23 cellular contexts compared by ENCODE assay signal in the genomic region with DNA sequence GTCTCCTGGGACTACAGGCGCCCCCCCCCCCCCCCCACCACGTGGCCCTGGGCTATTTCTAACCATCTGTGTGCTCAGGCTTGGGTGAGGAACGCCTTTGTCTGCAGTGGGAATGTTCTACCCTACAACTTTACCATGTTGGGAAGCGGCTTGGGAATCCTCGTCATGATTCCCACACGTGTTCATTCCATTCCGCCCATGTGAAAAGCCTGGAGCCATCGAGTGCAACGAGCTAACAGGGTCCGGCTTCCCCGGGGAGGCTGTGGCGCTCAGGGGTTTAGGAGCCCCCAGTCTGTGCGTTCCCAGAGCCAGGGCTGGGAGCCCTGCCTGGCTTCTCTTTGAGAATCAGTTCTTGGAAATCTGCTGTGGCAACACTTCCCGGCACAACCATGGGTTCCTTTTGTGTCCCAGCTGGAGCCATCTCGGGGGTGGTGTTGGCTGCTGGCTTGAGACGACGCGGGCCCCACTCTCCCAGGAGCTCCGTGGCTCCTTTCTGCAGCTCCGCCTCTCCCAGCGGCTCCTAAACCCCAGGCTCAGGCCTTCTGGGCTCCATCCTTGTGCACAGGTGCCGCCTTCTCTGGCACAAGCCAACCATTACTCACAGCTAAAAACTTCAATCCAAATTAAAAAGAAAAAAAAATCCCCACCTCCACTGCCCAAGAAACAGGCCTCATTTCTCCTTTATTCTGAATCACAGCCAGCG. TPM values are rescaled to one million over a fixed set of nuclear protein-coding genes. Genes with fewer than 3 reads are reported as not detected.
A peak's percentile ranks its signal among the peaks of the same experiment; 100 is the strongest.
DNase-seq lines count a peak whose midpoint lies in the region; ATAC-seq, FAIRE-seq and TF ChIP-seq lines count a peak whose summit lies in the region.
"Had no signal": no experiment of that assay in that cellular context is flagged by ENCODE, and none has a peak within 500 bp of the region (broad histone marks: within the 10 kb centered on the region; RNA-seq: fewer than 3 reads in every experiment).

No MANE protein-coding gene starts in this region.

- CTCF ChIA-PET in activated naive CD4-positive, alpha-beta T cell treated with anti-CD3 and anti-CD28 coated beads, Interleukin-2, amount 10 ng/mL, durations not matched to agents 7 days and 5 days (lab: Charles Lee): no interaction called here

- FAIRE-seq in GM12891 (lab: Jason Lieb, UNC): no peak
- FAIRE-seq: G401.6, islet of Langerhans had no signal

- no peaks in the 10 kb centered on the region for H3K9me3 ChIP-seq in RWPE2 (ENCODE audit: severe bottlenecking)
- H3K9me3 ChIP-seq: body of pancreas had no signal

- ATAC-seq in RWPE2 (ENCODE audit: low read depth) (peak; percentile 59; the same call in 1 of the 3 replicates), esophagus mucosa (peak; percentile 23), GM19035 (IDR thresholded peaks at IDR 0.05; ENCODE audit: unreplicated experiment) (no peak)
- ATAC-seq: body of pancreas had no signal

- no peaks in the 10 kb centered on the region for H3K9me3 Mint-ChIP-seq in activated naive CD4-positive, alpha-beta T cell treated with anti-CD3 and anti-CD28 coated beads, Interleukin-2, amount 10 ng/mL, durations not matched to agents 7 days and 5 days
- no peaks in the 10 kb centered on the region; the same call in 1 of the 2 replicates for H3K9me3 Mint-ChIP-seq in HFFc6
- H3K9me3 Mint-ChIP-seq: IgD-negative memory B cell, mesothelial cell of epicardium, neural crest cell had no signal

- peak in 10 of 14 donors; percentile 4 to 83 (median 32) for DNase-seq in C1 segment of cervical spinal cord (lab: John Stamatoyannopoulos, UW)
- no peak for DNase-seq in RWPE2 (ENCODE audit: low spot score)
- peak; percentile 38 for DNase-seq in occipital lobe (lab: John Stamatoyannopoulos, UW)
- no peak for DNase-seq in activated naive CD4-positive, alpha-beta T cell treated with anti-CD3 and anti-CD28 coated beads, Interleukin-2, amount 10 ng/mL, durations not matched to agents 7 days and 5 days
- no peak for DNase-seq in GM12891 (ENCODE audit: insufficient read length, low spot score)
- no peak for DNase-seq in HFFc6
- DNase-seq: activated CD4-positive, alpha-beta T cell treated with anti-CD3 and anti-CD28 coated beads for 1 hour; activated gamma-delta T cell; body of pancreas; Calu3; NCI-H1048; NCI-H2081 treated with DMSO at 0.1 percent for 48 hours; NCI-H524 treated with DMSO at 0.1 percent for 48 hours; OCI-M1; stimulated activated CD4-positive, alpha-beta T cell treated with anti-CD3 and anti-CD28 coated beads, Interleukin-4, amount 100 ng/mL, for 1 hour had no signal

- peaks cover 6% of the 10 kb centered on the region for H3K27me3 Mint-ChIP-seq in activated naive CD4-positive, alpha-beta T cell treated with anti-CD3 and anti-CD28 coated beads, Interleukin-2, amount 10 ng/mL, durations not matched to agents 7 days and 5 days
- peaks cover 41% of the 10 kb centered on the region for H3K27me3 Mint-ChIP-seq in HFFc6 (ENCODE audit: insufficient read depth)

- no peak for TF ChIP-seq POLR2A in GM12891 (IDR thresholded peaks at IDR 0.05; ENCODE audit: low read depth, low read length)

- H3K27me3 ChIP-seq in RWPE2 (ENCODE audit: insufficient read depth, poor library complexity, severe bottlenecking): no peaks in the 10 kb centered on the region

- H3K4me1 Mint-ChIP-seq in activated naive CD4-positive, alpha-beta T cell treated with anti-CD3 and anti-CD28 coated beads, Interleukin-2, amount 10 ng/mL, durations not matched to agents 7 days and 5 days: no peaks in the 10 kb centered on the region
- H3K4me1 Mint-ChIP-seq in HFFc6 (ENCODE audit: low read depth): peaks cover 8% of the 10 kb centered on the region
- H3K4me1 Mint-ChIP-seq: mesothelial cell of epicardium, neural crest cell had no signal

- no peaks in the 10 kb centered on the region for H3K36me3 ChIP-seq in RWPE2 (ENCODE audit: low read depth)

- H3K27ac ChIP-seq in RWPE2 (ENCODE audit: poor library complexity, severe bottlenecking): no peak overlapping the region
- H3K27ac ChIP-seq: body of pancreas had no signal

- TF ChIP-seq CTCF in RWPE2 (IDR thresholded peaks at IDR 0.05; ENCODE audit: poor library complexity, severe bottlenecking) (no peak), HFFc6 (IDR thresholded peaks at IDR 0.05) (no peak)

- H3K36me3 Mint-ChIP-seq in activated naive CD4-positive, alpha-beta T cell treated with anti-CD3 and anti-CD28 coated beads, Interleukin-2, amount 10 ng/mL, durations not matched to agents 7 days and 5 days: no peaks in the 10 kb centered on the region
- H3K36me3 Mint-ChIP-seq in HFFc6 (ENCODE audit: low read depth): no peaks in the 10 kb centered on the region
- H3K36me3 Mint-ChIP-seq: IgD-negative memory B cell, mesothelial cell of epicardium had no signal

- no peak overlapping the region for H3K27ac Mint-ChIP-seq in activated naive CD4-positive, alpha-beta T cell treated with anti-CD3 and anti-CD28 coated beads, Interleukin-2, amount 10 ng/mL, durations not matched to agents 7 days and 5 days
- no peak overlapping the region for H3K27ac Mint-ChIP-seq in HFFc6
- H3K27ac Mint-ChIP-seq: dendritic cell treated with granulocyte-macrophage colony-stimulating factor and Interleukin-4, amounts not matched to agents 40 ng/mL and 50 ng/mL, for 4 days; mesothelial cell of epicardium had no signal

- H3K4me3 ChIP-seq in RWPE2 (ENCODE audit: severe bottlenecking): no peak overlapping the region
- H3K4me3 ChIP-seq: body of pancreas had no signal

- no peak overlapping the region for H3K4me3 Mint-ChIP-seq in activated naive CD4-positive, alpha-beta T cell treated with anti-CD3 and anti-CD28 coated beads, Interleukin-2, amount 10 ng/mL, durations not matched to agents 7 days and 5 days
- H3K4me3 Mint-ChIP-seq in HFFc6: no peak overlapping the region
- H3K4me3 Mint-ChIP-seq: dendritic cell treated with granulocyte-macrophage colony-stimulating factor and Interleukin-4, amounts not matched to agents 40 ng/mL and 50 ng/mL, for 4 days; IgD-negative memory B cell; mesothelial cell of epicardium; neural crest cell had no signal

- no peaks in the 10 kb centered on the region for H3K4me1 ChIP-seq in RWPE2 (ENCODE audit: insufficient read depth, poor library complexity, severe bottlenecking)
- H3K4me1 ChIP-seq: body of pancreas had no signal

TF ChIP-seq in GM12891, 5 proteins besides CTCF, POLR2A, EP300 and RAD21:
- TF ChIP-seq POLR2AphosphoS5 (IDR thresholded peaks at IDR 0.05; ENCODE audit: low read depth, low read length): no peak
- TF ChIP-seq PAX5 (IDR thresholded peaks at IDR 0.05; ENCODE audit: insufficient read depth, low read length, severe bottlenecking): no peak
- TF ChIP-seq SPI1 (IDR thresholded peaks at IDR 0.05; ENCODE audit: low read depth, low read length): no peak
- TF ChIP-seq POU2F2 (IDR thresholded peaks at IDR 0.05; ENCODE audit: low read depth, low read length): no peak
- TF ChIP-seq TAF1 (IDR thresholded peaks at IDR 0.05; ENCODE audit: low read depth, low read length): no peak

RNA-seq across cellular contexts. Expression of a gene that starts 18.8 kb away (rescaled TPM):
- total RNA-seq in esophagus mucosa (25.1 TPM), occipital lobe (34.2 TPM)
- polyA plus RNA-seq in GM12891 (2012; ENCODE audit: low read depth, missing spikeins): 10.0 TPM
- 10 to 100 TPM; 29.4 to 40.0 (median 32.7) TPM for total RNA-seq in HFFc6 (2021; fragmentation: NEBNext Ultra II Directional; extraction: Animal tissue kit (Norgen Biotek cat#: 25700))

RNA-seq across cellular contexts. Expression of a gene that starts 48.6 kb away (rescaled TPM):
- 19.6 TPM for total RNA-seq in esophagus mucosa
- total RNA-seq in occipital lobe: 16.1 TPM
- polyA plus RNA-seq in GM12891 (2012; ENCODE audit: low read depth, missing spikeins): 15.2 TPM
- 10 to 100 TPM; 25.8 to 32.2 (median 28.1) TPM for total RNA-seq in HFFc6 (2021; fragmentation: NEBNext Ultra II Directional; extraction: Animal tissue kit (Norgen Biotek cat#: 25700))

Comparison
In these comparisons a context has a peak if more than half of its experiments do, and no peak if none do; other contexts are left out.
1. DNase-seq: peak in C1 segment of cervical spinal cord (10 of 14) and occipital lobe (single experiment); none in RWPE2 (single experiment), activated naive CD4-positive, alpha-beta T cell treated with anti-CD3 and anti-CD28 coated beads, Interleukin-2, amount 10 ng/mL, durations not matched to agents 7 days and 5 days (single experiment), GM12891 (single experiment) and HFFc6 (single experiment).